ENCODE assay signal across 10 cellular contexts in the genomic region with DNA sequence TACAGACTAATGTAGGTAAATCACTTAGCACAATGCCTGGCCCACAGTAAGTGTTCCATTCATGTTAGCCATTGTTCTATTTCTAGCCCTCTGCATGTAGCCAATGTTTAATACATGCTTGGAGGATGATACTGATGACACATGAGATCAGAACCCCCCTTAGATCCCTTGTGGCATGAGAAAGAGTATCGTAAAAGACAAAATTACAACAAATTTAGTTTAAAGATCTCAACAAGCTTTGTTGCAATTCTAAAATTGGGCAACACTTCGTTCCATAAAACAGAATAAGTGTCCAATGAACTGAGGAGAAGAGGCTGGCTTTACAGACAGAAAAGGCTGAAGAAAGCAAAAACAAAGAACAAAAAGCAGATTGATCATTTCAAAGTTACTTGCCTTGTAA.
DNase-seq lines count a peak whose midpoint lies in the region; ATAC-seq and TF ChIP-seq lines count a peak whose summit lies in the region.
"Had no signal": no experiment of that assay in that cellular context is flagged by ENCODE, and none has a peak within 500 bp of the region (broad histone marks: within the 10 kb centered on the region; RNA-seq: fewer than 3 reads in every experiment).

No MANE protein-coding gene starts in this region.

- H3F3A ChIP-seq in PC-3 (ENCODE audit: low read length, unreplicated experiment), result peaks cover 11% of the 10 kb centered on the region

- POLR2A ChIA-PET in PC-3 (lab: Charles Lee; ENCODE audit: unreplicated experiment), result no interaction called here

- peak; percentile 3 for ATAC-seq in GM21737 (IDR thresholded peaks at IDR 0.05; ENCODE audit: unreplicated experiment)
- no peak for ATAC-seq in PC-3

- no peaks in the 10 kb centered on the region for H3K27me3 ChIP-seq in PC-3 (ENCODE audit: low read length)
- H3K27me3 ChIP-seq: ascending aorta, upper lobe of left lung had no signal

- H3K9me2 ChIP-seq in PC-3 (replicated peaks; ENCODE audit: low read length), result no peaks in the 10 kb centered on the region

- no peaks in the 10 kb centered on the region for H3K27me3 Mint-ChIP-seq in activated T-helper 1 cell treated with anti-CD3 and anti-CD28 coated beads, Interleukin-12 subunit alpha, Interleukin-12 subunit beta, Interleukin-2, Interleukin-4 antibody, amounts not matched to agents 30 ng/mL and 10 ng/mL and 1 ng/mL, durations not matched to agents 14 hours and 24 hours and 36 hours (ENCODE audit: insufficient read depth)

- H3K27ac ChIP-seq in PC-3 (ENCODE audit: low read length), result peak overlapping the region; percentile 31; the same call in 1 of the 2 replicates
- H3K27ac ChIP-seq: ascending aorta had no signal

- no peak overlapping the region for H2AFZ ChIP-seq in PC-3 (ENCODE audit: low read length)

- peaks cover 51% of the 10 kb centered on the region for H3K4me1 ChIP-seq in PC-3 (ENCODE audit: insufficient read depth, low read length)

- peaks cover 4% of the 10 kb centered on the region for H3K36me3 Mint-ChIP-seq in activated T-helper 1 cell treated with anti-CD3 and anti-CD28 coated beads, Interleukin-12 subunit alpha, Interleukin-12 subunit beta, Interleukin-2, Interleukin-4 antibody, amounts not matched to agents 30 ng/mL and 10 ng/mL and 1 ng/mL, durations not matched to agents 14 hours and 24 hours and 36 hours (ENCODE audit: low read depth)

- H3K4me1 Mint-ChIP-seq in activated T-helper 1 cell treated with anti-CD3 and anti-CD28 coated beads, Interleukin-12 subunit alpha, Interleukin-12 subunit beta, Interleukin-2, Interleukin-4 antibody, amounts not matched to agents 30 ng/mL and 10 ng/mL and 1 ng/mL, durations not matched to agents 14 hours and 24 hours and 36 hours (ENCODE audit: low read depth), result peaks cover 11% of the 10 kb centered on the region

- no peaks in the 10 kb centered on the region for H3K9me3 Mint-ChIP-seq in activated T-helper 1 cell treated with anti-CD3 and anti-CD28 coated beads, Interleukin-12 subunit alpha, Interleukin-12 subunit beta, Interleukin-2, Interleukin-4 antibody, amounts not matched to agents 30 ng/mL and 10 ng/mL and 1 ng/mL, durations not matched to agents 14 hours and 24 hours and 36 hours

- TF ChIP-seq CTCF in AG10803 (conservative IDR thresholded peaks at IDR 0.05; ENCODE audit: low read length) (no peak), PC-3 (conservative IDR thresholded peaks at IDR 0.05; ENCODE audit: low read depth, low read length) (no peak)

- DNase-seq in AG10803 (ENCODE audit: low read depth) (peak; percentile 83), PC-3 (peak; percentile 10), myocyte (ENCODE audit: low read depth) (peak; percentile 26), NCI-H1930 (lab: John Stamatoyannopoulos, UW) (no peak), NCI-H1694 (lab: John Stamatoyannopoulos, UW) (no peak)
- no peak for DNase-seq in central memory CD4-positive, alpha-beta T cell
- no peak for DNase-seq in activated T-helper 1 cell treated with anti-CD3 and anti-CD28 coated beads, Interleukin-12 subunit alpha, Interleukin-12 subunit beta, Interleukin-2, Interleukin-4 antibody, amounts not matched to agents 30 ng/mL and 10 ng/mL and 1 ng/mL, durations not matched to agents 14 hours and 24 hours and 36 hours (ENCODE audit: low spot score)
- DNase-seq: upper lobe of left lung had no signal

- no peak overlapping the region for H3K9ac ChIP-seq in PC-3 (ENCODE audit: low read length)

- no peak overlapping the region for H3K4me3 Mint-ChIP-seq in activated T-helper 1 cell treated with anti-CD3 and anti-CD28 coated beads, Interleukin-12 subunit alpha, Interleukin-12 subunit beta, Interleukin-2, Interleukin-4 antibody, amounts not matched to agents 30 ng/mL and 10 ng/mL and 1 ng/mL, durations not matched to agents 14 hours and 24 hours and 36 hours

- H3K79me2 ChIP-seq in PC-3 (ENCODE audit: low read length), result no peaks in the 10 kb centered on the region

- no peak overlapping the region; the same call in 1 of the 2 replicates for H3K4me3 ChIP-seq in AG10803 (ENCODE audit: low read length)
- no peak overlapping the region for H3K4me3 ChIP-seq in PC-3 (ENCODE audit: low read length)
- H3K4me3 ChIP-seq: ascending aorta, upper lobe of left lung had no signal

- BruUV-seq in PC-3 (replicated peaks; lab: Mats Ljungman, UMichigan), result no TSS peak

- CTCF ChIA-PET in PC-3 (lab: Charles Lee), result no interaction called here

- no peak overlapping the region for H3K27ac Mint-ChIP-seq in activated T-helper 1 cell treated with anti-CD3 and anti-CD28 coated beads, Interleukin-12 subunit alpha, Interleukin-12 subunit beta, Interleukin-2, Interleukin-4 antibody, amounts not matched to agents 30 ng/mL and 10 ng/mL and 1 ng/mL, durations not matched to agents 14 hours and 24 hours and 36 hours

- intact Hi-C loops in PC-3 (cut with micrococcal nuclease), result no loop called here
- intact Hi-C loops in activated T-helper 1 cell treated with anti-CD3 and anti-CD28 coated beads, Interleukin-12 subunit alpha, Interleukin-12 subunit beta, Interleukin-2, Interleukin-4 antibody, amounts not matched to agents 30 ng/mL and 10 ng/mL and 1 ng/mL, durations not matched to agents 14 hours and 24 hours and 36 hours (cut with micrococcal nuclease), result no loop called here

- H3K9me3 ChIP-seq in PC-3 (ENCODE audit: low read length), result no peaks in the 10 kb centered on the region
- H3K9me3 ChIP-seq: ascending aorta, upper lobe of left lung had no signal

- H4K20me1 ChIP-seq in PC-3 (ENCODE audit: low read length), result no peaks in the 10 kb centered on the region

- H3K4me2 ChIP-seq in PC-3 (ENCODE audit: low read length), result 0 out of 2 replicates have a peak overlapping the region, but pooled peaks have one; percentile 0

- H3K36me3 ChIP-seq in PC-3 (ENCODE audit: low read depth, low read length), result no peaks in the 10 kb centered on the region
- H3K36me3 ChIP-seq: ascending aorta, upper lobe of left lung had no signal

Comparison
In these comparisons a context has a peak if more than half of its experiments do, and no peak if none do; other contexts are left out.
1. DNase-seq: peak in AG10803 (single experiment), PC-3 (single experiment) and myocyte (single experiment); none in central memory CD4-positive, alpha-beta T cell (single experiment), activated T-helper 1 cell treated with anti-CD3 and anti-CD28 coated beads, Interleukin-12 subunit alpha, Interleukin-12 subunit beta, Interleukin-2, Interleukin-4 antibody, amounts not matched to agents 30 ng/mL and 10 ng/mL and 1 ng/mL, durations not matched to agents 14 hours and 24 hours and 36 hours (single experiment), NCI-H1930 (0 of 2) and NCI-H1694 (single experiment).